8 cellular contexts compared by ENCODE assay signal in the genomic region with DNA sequence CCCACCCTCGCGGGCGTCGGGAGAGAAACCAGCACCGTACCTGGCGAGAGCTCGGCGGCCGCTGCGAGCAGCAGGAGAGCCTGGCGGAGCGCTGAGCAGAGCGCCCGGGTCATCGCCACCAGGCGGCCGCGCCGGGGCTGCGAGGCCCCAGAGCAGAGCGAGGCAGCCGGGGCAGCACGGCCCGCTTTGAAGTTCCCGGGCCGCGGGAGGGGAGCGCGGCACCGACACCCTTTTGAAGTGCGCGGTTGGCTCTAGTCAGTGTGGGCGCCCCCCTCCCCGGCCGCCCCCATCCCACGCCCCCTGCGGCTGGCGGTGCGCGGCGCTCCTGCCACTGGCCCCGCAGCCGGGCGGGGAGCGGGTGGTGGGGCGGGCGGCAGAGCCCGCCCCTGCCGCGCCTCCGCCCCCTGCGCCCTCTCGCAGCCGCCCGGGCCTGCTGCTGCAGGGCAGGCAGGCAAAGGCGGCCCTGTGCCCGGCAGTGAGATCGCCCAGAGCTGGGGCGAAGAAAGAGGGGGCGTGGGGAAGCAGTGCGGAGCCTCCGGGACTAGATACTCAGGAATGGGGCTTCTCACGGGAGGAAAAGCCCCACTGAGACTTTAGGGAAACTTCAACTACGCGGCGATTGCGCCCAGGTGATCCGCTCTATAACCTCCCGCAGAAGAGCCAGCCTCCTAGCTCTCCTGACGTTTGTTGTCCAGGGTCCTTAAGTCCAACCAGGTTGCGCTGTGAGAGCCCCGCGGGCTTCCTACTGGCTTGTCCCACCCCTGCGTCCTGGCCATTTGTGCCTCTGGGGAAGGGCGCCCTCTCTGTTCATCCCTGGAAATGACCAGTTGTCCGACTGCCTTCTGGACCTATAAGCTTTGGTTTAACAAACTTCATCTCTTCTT. TPM values are rescaled to one million over a fixed set of nuclear protein-coding genes. Genes with fewer than 3 reads are reported as not detected.
A peak's percentile ranks its signal among the peaks of the same experiment; 100 is the strongest.
DNase-seq lines count a peak whose midpoint lies in the region; ATAC-seq and TF ChIP-seq lines count a peak whose summit lies in the region.

TSS of gene ACVR1C (minus strand) at position 333 of the 884 bp plus-strand sequence. CDS start at position 113, 220 bp downstream.

- no peaks in the 10 kb centered on the region for H3K9me3 Mint-ChIP-seq in activated CD8-positive, alpha-beta T cell treated with anti-CD3 and anti-CD28 coated beads for 36 hours

- no peaks in the 10 kb centered on the region for H3K9me3 ChIP-seq in lung (ENCODE audit: control insufficient read depth in 2 of 2, insufficient read depth in 1 of 2, low read length in 1 of 2)

- peak within 1 kb of the TSS; percentile 45 for H3K27ac Mint-ChIP-seq in activated CD8-positive, alpha-beta T cell treated with anti-CD3 and anti-CD28 coated beads for 36 hours

- CTCF ChIA-PET in activated CD8-positive, alpha-beta T cell treated with anti-CD3 and anti-CD28 coated beads for 36 hours (lab: Charles Lee) = interaction anchor here (0.7 to 5.7 kb wide), 42 partner anchors 9 to 396 kb away, joined by 3 to 33 read pairs (median 4); no protein-coding TSS in a partner anchor

- POLR2A ChIA-PET in activated CD8-positive, alpha-beta T cell treated with anti-CD3 and anti-CD28 coated beads for 36 hours (lab: Charles Lee) = interaction anchor here (0.7 to 1.5 kb wide), 4 partner anchors 185 to 271 kb away, joined by 3 to 5 read pairs (median 4); partner anchors contain the start of gene CYTIP

- H3K4me3 ChIP-seq in lung = peak within 1 kb of the TSS; percentile 38

- peaks cover 0 to 7% of the 10 kb centered on the region in 2 donors for H3K4me1 ChIP-seq in lung (ENCODE audit: control insufficient read depth in 2 of 2, insufficient read depth in 2 of 2, low read length in 2 of 2)

- ATAC-seq in GM18867 (IDR thresholded peaks at IDR 0.05; ENCODE audit: unreplicated experiment) (peak; percentile 93), HG03103 (IDR thresholded peaks at IDR 0.05; ENCODE audit: low read depth, unreplicated experiment) (peak; percentile 82), lung (ENCODE audit: insufficient read depth, low FRiP score) (peak; percentile 86)
- peak; percentile 87 for ATAC-seq in activated CD8-positive, alpha-beta T cell treated with anti-CD3 and anti-CD28 coated beads for 36 hours

- intact Hi-C loops in activated CD8-positive, alpha-beta T cell treated with anti-CD3 and anti-CD28 coated beads for 36 hours (cut with micrococcal nuclease) = loop anchor here (10.0 kb wide), 3 partner anchors 134 to 324 kb away; no protein-coding TSS in a partner anchor

- peak within 1 kb of the TSS; percentile 79 for H3K4me3 Mint-ChIP-seq in activated CD8-positive, alpha-beta T cell treated with anti-CD3 and anti-CD28 coated beads for 36 hours

- H3K36me3 Mint-ChIP-seq in activated CD8-positive, alpha-beta T cell treated with anti-CD3 and anti-CD28 coated beads for 36 hours (ENCODE audit: low read depth) = no peaks in the 10 kb centered on the region

- H3K4me1 Mint-ChIP-seq in activated CD8-positive, alpha-beta T cell treated with anti-CD3 and anti-CD28 coated beads for 36 hours (ENCODE audit: low read depth) = peaks cover 31% of the 10 kb centered on the region

- no peaks in the 10 kb centered on the region for H3K27me3 ChIP-seq in lung (ENCODE audit: control insufficient read depth, insufficient read depth)

- WGBS in lung, 2 donors = 0 to 1% methylated on average over 52 to 76 of the region's 76 CpGs

- H3K27ac ChIP-seq in lung (ENCODE audit: low read depth in 1 of 2, low read length in 1 of 2) = peak within 1 kb of the TSS in 1 of 2 donors; percentile 37

- DNase-seq in AG08395 (ENCODE audit: low spot score) (peak; percentile 73), NCI-H345 (lab: John Stamatoyannopoulos, UW) (peak; percentile 83), lung (ENCODE audit: low spot score) (peak; percentile 71)
- DNase-seq in activated CD8-positive, alpha-beta T cell treated with anti-CD3 and anti-CD28 coated beads for 36 hours = peak; percentile 72
- peak; percentile 55 for DNase-seq in effector CD4-positive, alpha-beta T cell
- peak; percentile 20 to 37 (median 36) for DNase-seq in stimulated activated CD4-positive, alpha-beta T cell treated with anti-CD3 and anti-CD28 coated beads, TNF-alpha, amount 100 ng/mL, for 1 hour (ENCODE audit: low read depth in 3 of 3, low spot score in 1 of 3)

- H3K36me3 ChIP-seq in lung (ENCODE audit: control insufficient read depth in 2 of 2, insufficient read depth in 2 of 2, low read length in 2 of 2) = no peaks in the 10 kb centered on the region

- H3K27me3 Mint-ChIP-seq in activated CD8-positive, alpha-beta T cell treated with anti-CD3 and anti-CD28 coated beads for 36 hours = peaks cover 6% of the 10 kb centered on the region

- TF ChIP-seq CTCF in activated CD8-positive, alpha-beta T cell treated with anti-CD3 and anti-CD28 coated beads for 36 hours (IDR thresholded peaks at IDR 0.05) = peak; percentile 53
- peak; percentile 19 for TF ChIP-seq CTCF in lung (IDR thresholded peaks at IDR 0.05; ENCODE audit: control extremely low read depth, extremely low read depth)

RNA-seq across cellular contexts. Expression of gene ACVR1C, which starts in this region (rescaled TPM):
- 1 to 10 TPM; 1.7 to 2.2 TPM for total RNA-seq in activated CD8-positive, alpha-beta T cell treated with anti-CD3 and anti-CD28 coated beads for 36 hours
- 1 to 10 TPM in 1 of 2 donors, under 1 TPM in 1; 0.82 to 1.9 TPM for total RNA-seq in lung
- polyA plus RNA-seq in lung = under 1 TPM; 0.08 to 0.35 TPM
